In the genomic region with DNA sequence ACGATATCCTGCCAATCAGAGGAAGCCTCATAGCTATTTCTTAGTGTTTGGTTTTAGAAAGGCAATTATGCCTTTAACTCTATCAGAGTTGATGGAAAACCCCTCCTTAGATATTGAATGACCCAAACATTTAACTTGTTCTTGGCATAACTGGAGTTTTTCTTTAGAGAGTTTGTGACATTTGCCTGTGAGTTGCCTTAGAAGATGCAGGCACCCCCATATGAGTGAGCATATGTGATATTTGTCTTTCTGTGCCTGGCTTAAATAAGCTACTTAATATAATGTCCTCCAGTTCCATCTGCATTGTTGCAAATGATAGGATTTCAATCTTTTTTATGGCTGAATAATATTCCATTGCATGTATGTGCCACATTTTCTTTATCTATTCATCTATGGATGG, we compare ENCODE assay signal across 39 cellular contexts. TPM values are rescaled to one million over a fixed set of nuclear protein-coding genes. Genes with fewer than 3 reads are reported as not detected.
"Had no signal": no experiment of that assay in that cellular context is flagged by ENCODE, and none has a peak within 500 bp of the region (broad histone marks: within the 10 kb centered on the region; RNA-seq: fewer than 3 reads in every experiment).

No MANE protein-coding gene starts in this region.

- H3K36me3 ChIP-seq: adrenal gland, cardiac muscle cell had no signal

- H3K27me3 ChIP-seq: adrenal gland, cardiac muscle cell had no signal

- H3K4me1 Mint-ChIP-seq: activated B cell treated with CpG ODN at 0.5 μM for 24 hours; activated CD4-positive, alpha-beta T cell treated with anti-CD3 and anti-CD28 coated beads, Interleukin-2, amount 10 ng/mL, durations not matched to agents 24 days and 14 days; activated naive CD8-positive, alpha-beta T cell treated with anti-CD3 and anti-CD28 coated beads for 36 hours; activated T-helper 17 cell treated with anti-CD3 and anti-CD28 coated beads, Interleukin-2, amount 50 U/mL, for 72 hours; brain; central memory CD8-positive, alpha-beta T cell had no signal

- H3K27ac Mint-ChIP-seq: activated B cell treated with CpG ODN at 0.5 μM for 24 hours; activated CD4-positive, alpha-beta memory T cell treated with anti-CD3 and anti-CD28 coated beads for 36 hours; activated CD4-positive, alpha-beta T cell treated with anti-CD3 and anti-CD28 coated beads, Interleukin-2, amount 10 ng/mL, durations not matched to agents 24 days and 14 days; activated CD8-positive, alpha-beta T cell treated with anti-CD3 and anti-CD28 coated beads for 36 hours; activated naive CD4-positive, alpha-beta T cell treated with anti-CD3 and anti-CD28 coated beads for 36 hours; activated naive CD4-positive, alpha-beta T cell treated with anti-CD3 and anti-CD28 coated beads, Interleukin-2, amount 50 U/mL, for 72 hours; activated naive CD8-positive, alpha-beta T cell treated with anti-CD3 and anti-CD28 coated beads for 36 hours; activated T-cell treated with anti-CD3 and anti-CD28 coated beads, Interleukin-2, amount 50 U/mL, for 72 hours; activated T-helper 1 cell treated with anti-CD3 and anti-CD28 coated beads, Interleukin-12 subunit alpha, Interleukin-12 subunit beta, Interleukin-2, Interleukin-4 antibody, amounts not matched to agents 30 ng/mL and 10 ng/mL and 1 ng/mL, durations not matched to agents 14 hours and 24 hours and 36 hours; activated T-helper 17 cell treated with anti-CD3 and anti-CD28 coated beads, Interleukin-2, amount 50 U/mL, for 72 hours; brain; T-helper 1 cell treated with Interleukin-12 subunit alpha and Interleukin-12 subunit beta and Interleukin-4 antibody, amounts not matched to agents 30 μg/mL and 1 μg/mL, for 36 hours; T-helper 2 cell treated with Interferon-gamma antibody and Interleukin-4, amounts not matched to agents 5 μg/mL and 100 μg/mL, for 36 hours had no signal

- FAIRE-seq: bronchial epithelial cell, TTC549 had no signal

- H3K4me3 Mint-ChIP-seq: activated B cell treated with CpG ODN at 0.5 μM for 24 hours; activated CD4-positive, alpha-beta memory T cell treated with anti-CD3 and anti-CD28 coated beads for 36 hours; activated CD4-positive, alpha-beta T cell treated with anti-CD3 and anti-CD28 coated beads, Interleukin-2, amount 10 ng/mL, durations not matched to agents 24 days and 14 days; activated CD8-positive, alpha-beta T cell treated with anti-CD3 and anti-CD28 coated beads for 36 hours; activated naive CD4-positive, alpha-beta T cell treated with anti-CD3 and anti-CD28 coated beads for 36 hours; activated naive CD8-positive, alpha-beta T cell treated with anti-CD3 and anti-CD28 coated beads for 36 hours; activated T-cell treated with anti-CD3 and anti-CD28 coated beads, Interleukin-2, amount 50 U/mL, for 4 hours; activated T-cell treated with anti-CD3 and anti-CD28 coated beads, Interleukin-2, amount 50 U/mL, for 72 hours; activated T-helper 1 cell treated with anti-CD3 and anti-CD28 coated beads, Interleukin-12 subunit alpha, Interleukin-12 subunit beta, Interleukin-2, Interleukin-4 antibody, amounts not matched to agents 30 ng/mL and 10 ng/mL and 1 ng/mL, durations not matched to agents 14 hours and 24 hours and 36 hours; activated T-helper 17 cell treated with anti-CD3 and anti-CD28 coated beads, Interleukin-2, amount 50 U/mL, for 72 hours; brain; central memory CD8-positive, alpha-beta T cell; T-helper 1 cell treated with Interleukin-12 subunit alpha and Interleukin-12 subunit beta and Interleukin-4 antibody, amounts not matched to agents 30 μg/mL and 1 μg/mL, for 36 hours; T-helper 2 cell treated with Interferon-gamma antibody and Interleukin-4, amounts not matched to agents 5 μg/mL and 100 μg/mL, for 36 hours had no signal

- H3K9me3 ChIP-seq: adrenal gland had no signal

- DNase-seq: activated B cell treated with CpG ODN at 0.5 μM for 24 hours; activated CD4-positive, alpha-beta memory T cell treated with anti-CD3 and anti-CD28 coated beads for 36 hours; activated CD4-positive, alpha-beta T cell treated with anti-CD3 and anti-CD28 coated beads for 4 hours; activated CD4-positive, alpha-beta T cell treated with anti-CD3 and anti-CD28 coated beads, Interleukin-2, amount 10 ng/mL, durations not matched to agents 24 days and 14 days; activated CD4-positive, alpha-beta T cell treated with anti-CD3 and anti-CD28 coated beads, Interleukin-2, amount 50 U/mL, for 1 hour; activated CD4-positive, alpha-beta T cell treated with anti-CD3 and anti-CD28 coated beads, Interleukin-2, amount 50 U/mL, for 4 hours; activated CD4-positive, CD25-positive, alpha-beta regulatory T cell treated with anti-CD3 and anti-CD28 coated beads, Interleukin-2, amount 50 U/mL, for 72 hours; activated CD8-positive, alpha-beta memory T cell treated with anti-CD3 and anti-CD28 coated beads, Interleukin-2, amount 50 U/mL, for 4 hours; activated CD8-positive, alpha-beta T cell treated with anti-CD3 and anti-CD28 coated beads for 36 hours; activated effector memory CD4-positive, alpha-beta T cell treated with anti-CD3 and anti-CD28 coated beads, Interleukin-2, amount 50 U/mL, for 16 hours; activated gamma-delta T cell treated with Interleukin-2 at 50 U/mL for 16 hours; activated naive CD4-positive, alpha-beta T cell; activated naive CD4-positive, alpha-beta T cell treated with anti-CD3 and anti-CD28 coated beads for 36 hours; activated naive CD4-positive, alpha-beta T cell treated with anti-CD3 and anti-CD28 coated beads, Interleukin-2, amount 50 U/mL, for 16 hours; activated naive CD8-positive, alpha-beta T cell treated with anti-CD3 and anti-CD28 coated beads for 36 hours; activated T-cell treated with anti-CD3 and anti-CD28 coated beads for 4 hours; activated T-cell treated with anti-CD3 and anti-CD28 coated beads, Interleukin-2, amount 50 U/mL, for 1 hour; activated T-cell treated with anti-CD3 and anti-CD28 coated beads, Interleukin-2, amount 50 U/mL, for 4 hours; activated T-cell treated with anti-CD3 and anti-CD28 coated beads, Interleukin-2, amount 50 U/mL, for 72 hours; adrenal gland; amniotic stem cell; aorta; caudate nucleus; SW 1271; T-helper 1 cell; T-helper 2 cell; T-helper 9 cell had no signal

- H3K36me3 Mint-ChIP-seq: activated CD4-positive, alpha-beta memory T cell treated with anti-CD3 and anti-CD28 coated beads for 36 hours; activated naive CD4-positive, alpha-beta T cell treated with anti-CD3 and anti-CD28 coated beads, Interleukin-2, amount 50 U/mL, for 72 hours; activated naive CD8-positive, alpha-beta T cell treated with anti-CD3 and anti-CD28 coated beads for 36 hours; brain had no signal

- H3K9me3 Mint-ChIP-seq: activated CD4-positive, alpha-beta memory T cell treated with anti-CD3 and anti-CD28 coated beads for 36 hours; activated CD4-positive, alpha-beta T cell treated with anti-CD3 and anti-CD28 coated beads, Interleukin-2, amount 10 ng/mL, durations not matched to agents 24 days and 14 days; activated CD8-positive, alpha-beta T cell treated with anti-CD3 and anti-CD28 coated beads for 36 hours; activated naive CD4-positive, alpha-beta T cell treated with anti-CD3 and anti-CD28 coated beads for 36 hours; activated naive CD4-positive, alpha-beta T cell treated with anti-CD3 and anti-CD28 coated beads, Interleukin-2, amount 50 U/mL, for 72 hours; activated naive CD8-positive, alpha-beta T cell treated with anti-CD3 and anti-CD28 coated beads for 36 hours; activated T-cell treated with anti-CD3 and anti-CD28 coated beads, Interleukin-2, amount 50 U/mL, for 4 hours; activated T-cell treated with anti-CD3 and anti-CD28 coated beads, Interleukin-2, amount 50 U/mL, for 72 hours; activated T-helper 1 cell treated with anti-CD3 and anti-CD28 coated beads, Interleukin-12 subunit alpha, Interleukin-12 subunit beta, Interleukin-2, Interleukin-4 antibody, amounts not matched to agents 30 ng/mL and 10 ng/mL and 1 ng/mL, durations not matched to agents 14 hours and 24 hours and 36 hours; activated T-helper 17 cell treated with anti-CD3 and anti-CD28 coated beads, Interleukin-2, amount 50 U/mL, for 72 hours; central memory CD8-positive, alpha-beta T cell; T-helper 1 cell treated with Interleukin-12 subunit alpha and Interleukin-12 subunit beta and Interleukin-4 antibody, amounts not matched to agents 30 μg/mL and 1 μg/mL, for 36 hours; T-helper 2 cell treated with Interferon-gamma antibody and Interleukin-4, amounts not matched to agents 5 μg/mL and 100 μg/mL, for 36 hours had no signal

- ATAC-seq: activated CD8-positive, alpha-beta T cell treated with anti-CD3 and anti-CD28 coated beads for 36 hours; activated naive CD4-positive, alpha-beta T cell treated with anti-CD3 and anti-CD28 coated beads, Interleukin-2, amount 50 U/mL, for 72 hours; activated T-cell treated with anti-CD3 and anti-CD28 coated beads, Interleukin-2, amount 50 U/mL, for 4 hours; activated T-cell treated with anti-CD3 and anti-CD28 coated beads, Interleukin-2, amount 50 U/mL, for 72 hours; activated T-helper 17 cell treated with anti-CD3 and anti-CD28 coated beads, Interleukin-2, amount 50 U/mL, for 72 hours had no signal

- H3K4me3 ChIP-seq: adrenal gland, cardiac muscle cell had no signal

- H3K27ac ChIP-seq: adrenal gland, cardiac muscle cell, VCaP had no signal

RNA-seq across cellular contexts. Expression of gene B4GALNT2, which starts 19.6 kb away (rescaled TPM):
- total RNA-seq: activated CD4-positive, alpha-beta memory T cell treated with anti-CD3 and anti-CD28 coated beads for 36 hours; activated CD8-positive, alpha-beta memory T cell treated with anti-CD3 and anti-CD28 coated beads for 36 hours; activated CD8-positive, alpha-beta T cell treated with anti-CD3 and anti-CD28 coated beads for 36 hours; activated naive CD8-positive, alpha-beta T cell treated with anti-CD3 and anti-CD28 coated beads for 36 hours; activated T-cell treated with anti-CD3 and anti-CD28 coated beads, Interleukin-2, amount 50 U/mL, for 4 hours; activated T-cell treated with anti-CD3 and anti-CD28 coated beads, Interleukin-2, amount 50 U/mL, for 72 hours; cardiac muscle cell had no signal
- polyA plus RNA-seq: aorta, cardiac muscle cell had no signal
